Comparison of ENCODE assay signal across 31 cellular contexts in the genomic region with DNA sequence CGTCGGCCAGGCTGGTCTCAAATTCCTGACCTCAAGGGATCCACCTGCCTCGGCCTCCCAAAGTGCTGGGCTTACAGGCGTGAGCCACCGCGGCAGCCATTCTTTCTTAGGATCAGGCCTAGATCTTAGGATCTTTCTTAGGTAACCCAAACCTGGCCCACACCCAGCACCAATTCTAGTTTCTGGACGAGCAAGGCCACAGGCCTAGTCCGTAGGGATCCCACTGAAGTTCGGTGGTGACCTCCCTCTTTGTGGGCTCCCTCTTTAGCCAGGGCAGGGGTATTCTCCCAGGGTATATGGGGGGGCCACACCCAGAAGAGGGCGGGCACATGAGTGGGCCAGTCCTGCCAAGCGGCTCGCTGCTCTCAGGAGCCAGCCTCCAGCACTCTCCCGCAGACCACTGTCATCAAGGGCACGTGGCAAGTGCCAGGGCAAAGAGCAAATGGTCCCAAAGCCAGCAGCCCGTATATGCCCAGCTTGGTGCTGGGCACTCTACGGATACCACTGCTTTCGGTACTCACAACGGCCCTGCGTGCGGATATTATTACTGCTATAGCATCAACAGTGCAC. TPM values are rescaled to one million over a fixed set of nuclear protein-coding genes. Genes with fewer than 3 reads are reported as not detected.
DNase-seq lines count a peak whose midpoint lies in the region; ATAC-seq, FAIRE-seq and TF ChIP-seq lines count a peak whose summit lies in the region.
"Had no signal": no experiment of that assay in that cellular context is flagged by ENCODE, and none has a peak within 500 bp of the region (broad histone marks: within the 10 kb centered on the region; RNA-seq: fewer than 3 reads in every experiment).

No MANE protein-coding gene starts in this region.

- H3K4me1 Mint-ChIP-seq in GM23338 = peaks cover 44% of the 10 kb centered on the region

- intact Hi-C loops in heart right ventricle (cut with DNase I) (loop anchor here (2.0 to 10.0 kb wide), 16 partner anchors 62 to 412 kb away; a partner anchor contains a TSS), cardiac septum (cut with DNase I) (loop anchor here (2.0 to 10.0 kb wide), 2 partner anchors 188 to 410 kb away; no protein-coding TSS in a partner anchor), HepG2 (cut with micrococcal nuclease; ENCODE audit: unreplicated experiment) (no loop called here), vagina (cut with DNase I) (loop anchor here (5.0 to 10.0 kb wide), 3 partner anchors 140 to 262 kb away; no protein-coding TSS in a partner anchor)

- peaks cover 83% of the 10 kb centered on the region for H3K79me2 ChIP-seq in HepG2 (ENCODE audit: insufficient read depth, low read length)
- H3K79me2 ChIP-seq in GM23338 (replicated peaks; ENCODE audit: insufficient read depth) = no peaks in the 10 kb centered on the region

- peaks cover 32% of the 10 kb centered on the region for H3K27me3 Mint-ChIP-seq in GM23338 (ENCODE audit: insufficient read depth, low read depth, poor library complexity)
- H3K27me3 Mint-ChIP-seq: stimulated activated memory B cell treated with anti-CD40 and anti-IgM and Interleukin-4, amounts not matched to agents 10 μg/mL and 1 μg/mL and 100 μg/mL, for 72 hours had no signal

- H4K20me1 ChIP-seq in HepG2 (ENCODE audit: insufficient read depth, low read length) = peaks cover 67% of the 10 kb centered on the region
- H4K20me1 ChIP-seq in GM23338 (replicated peaks; ENCODE audit: insufficient read depth) = no peaks in the 10 kb centered on the region

- POLR2A ChIA-PET in HepG2 (lab: Yijun Ruan, JAX) = interaction anchor here (1.4 kb wide), 2 partner anchors 168 to 184 kb away, joined by 3 read pairs; no protein-coding TSS in a partner anchor

- H3K36me3 Mint-ChIP-seq in GM23338 (ENCODE audit: low read depth) = no peaks in the 10 kb centered on the region
- H3K36me3 Mint-ChIP-seq: natural killer cell had no signal

- no peak overlapping the region for H2AFZ ChIP-seq in HepG2 (ENCODE audit: low read length)
- no peak overlapping the region for H2AFZ ChIP-seq in GM23338

- CTCF ChIA-PET in HepG2 (lab: Yijun Ruan, JAX; ENCODE audit: low intra/inter-chr PET ratio, low total read pairs) = interaction anchor here (2.1 kb wide), 1 partner anchor 246 kb away, joined by 4 read pairs; no protein-coding TSS in a partner anchor

- H3K4me3 ChIP-seq in heart right ventricle (no peak overlapping the region), HepG2 (replicated peaks in 1 of 3; ENCODE audit: insufficient read depth in 1 of 3, low read depth in 2 of 3, low read length in 3 of 3) (no peak overlapping the region), skeletal muscle satellite cell (ENCODE audit: low read length) (no peak overlapping the region), vagina (no peak overlapping the region), GM23338 (no peak overlapping the region)
- H3K4me3 ChIP-seq: adrenal gland, GM12878, pancreas had no signal

- H3K27ac Mint-ChIP-seq in GM23338 = no peak overlapping the region
- H3K27ac Mint-ChIP-seq: activated CD8-positive, alpha-beta T cell treated with anti-CD3 and anti-CD28 coated beads for 36 hours; dendritic cell treated with granulocyte-macrophage colony-stimulating factor and Interleukin-4, amounts not matched to agents 40 ng/mL and 50 ng/mL, for 4 days; natural killer cell had no signal

- 92 to 95% methylated on average over 20 of the region's 20 CpGs for WGBS in heart right ventricle, 2 donors
- WGBS in HepG2 (ENCODE audit: low lambda C conversion rate) = 95% methylated on average over 20 of the region's 20 CpGs

- no peak for ATAC-seq in heart right ventricle
- ATAC-seq in HepG2 = no peak
- no peak for ATAC-seq in GM23338
- ATAC-seq: activated CD8-positive, alpha-beta T cell treated with anti-CD3 and anti-CD28 coated beads for 36 hours; foreskin keratinocyte; GM12878; natural killer cell; pancreas had no signal

- no peak for TF ChIP-seq CTCF in heart right ventricle (IDR thresholded peaks at IDR 0.05)
- TF ChIP-seq CTCF in HepG2 (CRISPR knock-in tag; IDR thresholded peaks at IDR 0.05) = no peak
- TF ChIP-seq CTCF in vagina (IDR thresholded peaks at IDR 0.05) = no peak
- TF ChIP-seq CTCF in GM23338 (conservative IDR thresholded peaks at IDR 0.05; ENCODE audit: low read depth in 2 of 2) = no peak

- peaks cover 0 to 5% (median 0%) of the 10 kb centered on the region in 7 donors for H3K27me3 ChIP-seq in heart right ventricle
- H3K27me3 ChIP-seq in HepG2 (ENCODE audit: control insufficient read depth in 1 of 2, insufficient read depth in 2 of 2, low read length in 2 of 2) = no peaks in the 10 kb centered on the region
- H3K27me3 ChIP-seq in skeletal muscle satellite cell (ENCODE audit: control insufficient read depth, insufficient read depth, low read length) = no peaks in the 10 kb centered on the region
- no peaks in the 10 kb centered on the region for H3K27me3 ChIP-seq in vagina
- peaks cover 17% of the 10 kb centered on the region for H3K27me3 ChIP-seq in GM23338 (ENCODE audit: insufficient read depth)
- H3K27me3 ChIP-seq: adrenal gland, foreskin keratinocyte, pancreas had no signal

- H3K4me2 ChIP-seq in HepG2 (ENCODE audit: low read depth, low read length) (no peak overlapping the region), skeletal muscle satellite cell (ENCODE audit: low read length) (peak overlapping the region; percentile 93), GM23338 (no peak overlapping the region)

- H3K36me3 ChIP-seq in heart right ventricle = peaks cover 0 to 7% (median 0%) of the 10 kb centered on the region in 9 donors
- peaks cover 9 to 28% of the 10 kb centered on the region in 2 experiments; a peak in 4 of 5 replicates for H3K36me3 ChIP-seq in HepG2 (replicated peaks in 1 of 2; ENCODE audit: control insufficient read depth in 1 of 2, insufficient read depth in 2 of 2, low read length in 2 of 2)
- H3K36me3 ChIP-seq in skeletal muscle satellite cell (ENCODE audit: insufficient read depth, low read length) = peaks cover 73% of the 10 kb centered on the region
- no peaks in the 10 kb centered on the region for H3K36me3 ChIP-seq in vagina
- H3K36me3 ChIP-seq in GM23338 (ENCODE audit: insufficient read depth) = no peaks in the 10 kb centered on the region
- H3K36me3 ChIP-seq: adrenal gland, pancreas had no signal

- in situ Hi-C loops in HepG2 (cut with HindIII; ENCODE audit: extremely low pct_ligation_motif_present, low pct_unique_long_range_greater_than_20kb) = loop anchor here (5.0 kb wide), 4 partner anchors 82 to 247 kb away; no protein-coding TSS in a partner anchor

- no peak overlapping the region for H3K4me3 Mint-ChIP-seq in GM23338
- H3K4me3 Mint-ChIP-seq: activated CD8-positive, alpha-beta T cell treated with anti-CD3 and anti-CD28 coated beads for 36 hours; dendritic cell treated with granulocyte-macrophage colony-stimulating factor and Interleukin-4, amounts not matched to agents 40 ng/mL and 50 ng/mL, for 4 days; natural killer cell; type B pancreatic cell had no signal

- peak overlapping the region in 7 of 10 donors; percentile 28 to 88 (median 71) for H3K27ac ChIP-seq in heart right ventricle
- no peak overlapping the region for H3K27ac ChIP-seq in HepG2 (ENCODE audit: extremely low read length, insufficient read depth, low read length)
- peak overlapping the region; percentile 100 for H3K27ac ChIP-seq in vagina
- H3K27ac ChIP-seq in GM23338 (ENCODE audit: low read depth) = no peak overlapping the region
- H3K27ac ChIP-seq: foreskin keratinocyte had no signal

- DNase-seq in heart right ventricle (no peak), cardiac septum (ENCODE audit: low spot score) (no peak), HepG2 (ENCODE audit: low spot score) (no peak), vagina (ENCODE audit: extremely low spot score in 2 of 2) (no peak), GM23338 (ENCODE audit: low spot score) (no peak), NCI-H1930 (lab: John Stamatoyannopoulos, UW) (no peak), DMS153 treated with DMSO at 0.1 percent for 48 hours (lab: John Stamatoyannopoulos, UW; ENCODE audit: unreplicated experiment) (no peak)
- DNase-seq: activated CD4-positive, CD25-positive, alpha-beta regulatory T cell treated with anti-CD3 and anti-CD28 coated beads, Interleukin-2, amount 50 U/mL, for 72 hours; activated CD8-positive, alpha-beta T cell treated with anti-CD3 and anti-CD28 coated beads for 36 hours; activated T-cell treated with anti-CD3 and anti-CD28 coated beads for 4 hours; COR-L47; foreskin keratinocyte; HFFc6; midbrain; natural killer cell; NCI-H1092; NCI-H2029; NCI-H226; NCI-H748 treated with DMSO at 0.1 percent for 48 hours; SHP77; stimulated activated CD4-positive, alpha-beta T cell treated with anti-CD3 and anti-CD28 coated beads, Interleukin-1b, Interleukin-23, amount 100 ng/mL, for 48 hours had no signal

- peaks cover 39 to 100% (median 80%) of the 10 kb centered on the region in 9 donors for H3K4me1 ChIP-seq in heart right ventricle
- H3K4me1 ChIP-seq in HepG2 (ENCODE audit: insufficient read depth, low read length) = peaks cover 84% of the 10 kb centered on the region
- peaks cover 93% of the 10 kb centered on the region for H3K4me1 ChIP-seq in skeletal muscle satellite cell (ENCODE audit: control insufficient read depth, insufficient read depth, low read length)
- H3K4me1 ChIP-seq in vagina = peaks cover 99% of the 10 kb centered on the region
- peaks cover 18% of the 10 kb centered on the region for H3K4me1 ChIP-seq in GM23338 (ENCODE audit: insufficient read depth)

- no peak for TF ChIP-seq RAD21 in HepG2 (CRISPR knock-in tag; IDR thresholded peaks at IDR 0.05)

- TF ChIP-seq POLR2A in HepG2 (IDR thresholded peaks at IDR 0.05; ENCODE audit: insufficient read depth in 1 of 2, low read depth in 2 of 2, low read length in 2 of 2) (no peak), vagina (IDR thresholded peaks at IDR 0.05) (no peak)

- no peaks in the 10 kb centered on the region for H3K9me3 Mint-ChIP-seq in GM23338
- H3K9me3 Mint-ChIP-seq: activated CD8-positive, alpha-beta T cell treated with anti-CD3 and anti-CD28 coated beads for 36 hours; dendritic cell treated with granulocyte-macrophage colony-stimulating factor and Interleukin-4, amounts not matched to agents 40 ng/mL and 50 ng/mL, for 4 days; HFFc6; natural killer cell; stimulated activated memory B cell treated with anti-CD40 and anti-IgM and Interleukin-4, amounts not matched to agents 10 μg/mL and 1 μg/mL and 100 μg/mL, for 72 hours; type B pancreatic cell had no signal

- TF ChIP-seq EP300 in HepG2 (IDR thresholded peaks at IDR 0.05; ENCODE audit: low read depth in 2 of 2, low read length in 2 of 2) = no peak
- no peak for TF ChIP-seq EP300 in HepG2 (CRISPR knock-in tag; IDR thresholded peaks at IDR 0.05; ENCODE audit: borderline replicate concordance)

- no peak for FAIRE-seq in HepG2 (lab: Jason Lieb, UNC)
- FAIRE-seq: A204.1, bronchial epithelial cell, GM12878, pancreas, TTC549 had no signal

- H3F3A ChIP-seq in GM23338 (replicated peaks; ENCODE audit: low read depth) = peaks cover 5% of the 10 kb centered on the region

- BruUV-seq in HepG2 (replicated peaks; lab: Mats Ljungman, UMichigan) = no TSS peak

- H3K9me2 ChIP-seq in GM23338 (ENCODE audit: insufficient read depth) = no peaks in the 10 kb centered on the region

- H3K9me3 ChIP-seq in heart right ventricle (no peaks in the 10 kb centered on the region), HepG2 (ENCODE audit: low read length) (no peaks in the 10 kb centered on the region), skeletal muscle satellite cell (replicated peaks; ENCODE audit: low read length) (no peaks in the 10 kb centered on the region), vagina (no peaks in the 10 kb centered on the region)
- H3K9me3 ChIP-seq: adrenal gland, pancreas had no signal

- H3K9ac ChIP-seq in HepG2 (ENCODE audit: insufficient read depth, low read depth, low read length) (no peak overlapping the region), skeletal muscle satellite cell (ENCODE audit: low read depth, low read length) (no peak overlapping the region)

RNA-seq across cellular contexts. Expression of a gene that starts 6.5 kb away (rescaled TPM):
- total RNA-seq in heart right ventricle (10 to 100 TPM; 11.3 to 39.5 (median 21.7) TPM), cardiac septum (31.7 TPM), HepG2 (2016; rRNA removed; fragmentation: Illumina TruSeq; extraction: Trizol) (28.6 and 32.4 TPM in 2 replicates), vagina (75.9 TPM)
- polyA plus RNA-seq in heart right ventricle (10 to 100 TPM; 17.5 to 69.9 TPM), HepG2 (2011; rRNA removed) (34.7 and 36.2 TPM in 2 replicates), GM23338 (2016; fragmentation: Nextera tagmentation; extraction: Ambion mirVana) (0.78 and 1.2 TPM in 2 replicates)
- total RNA-seq in HepG2 (2016; cell fraction: cytosol; rRNA removed; fragmentation: Illumina TruSeq; extraction: Trizol; ENCODE audit: low read depth) = 21.2 and 24.5 TPM in 2 replicates
- 22.4 and 30.7 TPM in 2 replicates for total RNA-seq in HepG2 (2016; cell fraction: insoluble cytoplasmic fraction; rRNA removed; fragmentation: Illumina TruSeq; extraction: Trizol)
- 51.6 and 61.1 TPM in 2 replicates for total RNA-seq in HepG2 (2016; cell fraction: membrane; rRNA removed; fragmentation: Illumina TruSeq; extraction: Trizol)
- total RNA-seq in HepG2 (2016; cell fraction: nucleus; rRNA removed; fragmentation: Illumina TruSeq; extraction: Trizol) = 21.9 and 23.1 TPM in 2 replicates
- polyA plus RNA-seq in HepG2 (2011; cell fraction: cytosol; rRNA removed) = 22.9 and 28.7 TPM in 2 replicates
- 25.6 and 30.8 TPM in 2 replicates for polyA plus RNA-seq in HepG2 (2011; cell fraction: nucleus; rRNA removed)
- polyA plus RNA-seq in HepG2 (2012) = 41.2 and 50.7 TPM in 2 replicates
- polyA plus RNA-seq in HepG2 (2016; cell fraction: cytosol; fragmentation: Illumina TruSeq; extraction: Trizol; ENCODE audit: low read depth) = 23.8 and 29.3 TPM in 2 replicates
- polyA plus RNA-seq in HepG2 (2016; cell fraction: insoluble cytoplasmic fraction; fragmentation: Illumina TruSeq; extraction: Trizol; ENCODE audit: low read depth) = 31.8 and 38.3 TPM in 2 replicates
- 53.7 and 59.4 TPM in 2 replicates for polyA plus RNA-seq in HepG2 (2016; cell fraction: membrane; fragmentation: Illumina TruSeq; extraction: Trizol; ENCODE audit: low read depth)
- polyA plus RNA-seq in HepG2 (2016; cell fraction: nucleus; fragmentation: Illumina TruSeq; extraction: Trizol; ENCODE audit: insufficient read depth, low read depth) = 39.1 and 43.2 TPM in 2 replicates
- 3.0 and 49.7 TPM in 2 replicates for polyA minus RNA-seq in HepG2 (2011; rRNA and poly(A)+ RNA removed; ENCODE audit: low replicate concordance)
- polyA minus RNA-seq in HepG2 (2011; cell fraction: cytosol; rRNA and poly(A)+ RNA removed) = 24.8 and 27.3 TPM in 2 replicates
- polyA minus RNA-seq in HepG2 (2011; cell fraction: nucleus; rRNA and poly(A)+ RNA removed) = 11.2 and 12.4 TPM in 2 replicates
- total RNA-seq in skeletal muscle satellite cell (2012; rRNA removed) = 31.2 and 33.6 TPM in 2 replicates
- 1.7 and 1.8 TPM in 2 replicates for total RNA-seq in GM23338 (2014; rRNA removed; shearing (Covaris generic))

Comparison
In these comparisons a context has a peak if more than half of its experiments do, and no peak if none do; other contexts are left out.
1. H3K27ac ChIP-seq: peak in heart right ventricle (7 of 10) and vagina (single experiment); none in HepG2 (single experiment) and GM23338 (single experiment).